ENCODE assay signal across 8 cellular contexts in the genomic region with DNA sequence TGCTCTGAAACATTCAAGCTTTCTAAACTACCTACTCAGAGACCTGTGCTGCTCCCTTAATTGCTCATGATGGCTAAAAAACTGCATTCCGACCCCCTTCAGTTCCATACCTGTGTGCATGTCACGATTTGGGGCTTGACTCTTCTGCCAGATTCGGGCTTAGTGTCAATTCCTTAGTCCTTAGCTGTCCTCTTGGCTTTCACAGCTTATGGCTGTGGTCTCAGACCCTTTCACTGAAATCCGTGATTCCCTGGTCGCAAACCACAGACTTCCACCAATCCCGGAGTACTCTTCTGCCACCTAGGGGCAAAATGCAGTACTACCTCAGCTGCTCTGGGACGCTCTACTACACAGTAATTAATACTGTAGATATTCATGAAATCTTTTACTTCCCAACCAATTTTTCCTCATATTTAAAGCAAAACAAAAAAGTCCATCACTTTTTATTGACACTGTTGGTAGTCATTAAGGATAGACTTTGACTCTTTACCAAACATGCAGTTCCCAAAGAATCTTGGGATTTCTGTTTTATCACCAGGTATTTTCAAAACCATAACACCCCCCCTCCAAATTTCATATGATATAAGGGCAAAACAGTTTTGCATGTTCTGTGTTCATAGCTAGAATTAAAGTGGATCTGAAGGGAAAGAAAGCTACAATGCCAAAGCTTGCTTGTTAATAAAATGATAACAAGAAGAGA.
DNase-seq lines count a peak whose midpoint lies in the region; ATAC-seq, FAIRE-seq and TF ChIP-seq lines count a peak whose summit lies in the region.

No MANE protein-coding gene starts in this region.

- no peak overlapping the region for H2BK120ac ChIP-seq in H1 (replicated peaks; ENCODE audit: low read depth, low read length)

- no peak for TF ChIP-seq POLR2A in H1 (IDR thresholded peaks at IDR 0.05; ENCODE audit: control extremely low read depth in 1 of 2, low read depth in 2 of 2, low read length in 2 of 2)

- no peak overlapping the region for H3K23ac ChIP-seq in H1 (ENCODE audit: insufficient read length)

- no peak overlapping the region for H4K91ac ChIP-seq in H1 (replicated peaks; ENCODE audit: insufficient read length, low read length)

- TF ChIP-seq CTCF in AG04449 (IDR thresholded peaks at IDR 0.05; ENCODE audit: insufficient read depth, low read length, missing control alignments) = peak; percentile 70
- TF ChIP-seq CTCF in GM12874 (IDR thresholded peaks at IDR 0.05; ENCODE audit: insufficient read depth, low read depth, low read length) = peak; percentile 86
- TF ChIP-seq CTCF in H1 (IDR thresholded peaks at IDR 0.05; ENCODE audit: control extremely low read depth in 1 of 3, insufficient read depth in 1 of 3, low read depth in 1 of 3, low read length in 3 of 3) = peak; percentile 58 to 86 (median 74)
- peak; percentile 68 to 91 for TF ChIP-seq CTCF in tibial artery (IDR thresholded peaks at IDR 0.05)

- H3K79me2 ChIP-seq in H1 (ENCODE audit: control insufficient read depth in 1 of 2, insufficient read depth in 2 of 2, low read length in 2 of 2) = no peaks in the 10 kb centered on the region

- H2BK15ac ChIP-seq in H1 (ENCODE audit: low read length) = no peak overlapping the region

- H3K9ac ChIP-seq in H1 (replicated peaks in 1 of 4; ENCODE audit: extremely low read depth in 1 of 4, low read depth in 3 of 4, low read length in 3 of 4) = peak overlapping the region in 3 of 4 experiments; percentile 38 to 47 (median 44); a peak in 4 of 7 replicates

- peak; percentile 75 for ATAC-seq in HG02759 (IDR thresholded peaks at IDR 0.05; ENCODE audit: unreplicated experiment)

- H3K79me1 ChIP-seq in H1 (ENCODE audit: low read depth, low read length) = no peaks in the 10 kb centered on the region

- H3K4me3 ChIP-seq in AG04449 (ENCODE audit: low read depth, low read length) = no peak overlapping the region
- H3K4me3 ChIP-seq in H1 (ENCODE audit: extremely low read depth in 1 of 4, insufficient read depth in 2 of 4, low read depth in 3 of 4, low read length in 4 of 4) = peak overlapping the region in 1 of 4 experiments; percentile 10; a peak in 2 of 8 replicates
- H3K4me3 ChIP-seq in tibial artery = no peak overlapping the region

- intact Hi-C loops in tibial artery (cut with DNase I; ENCODE audit: low total_unique reads) = no loop called here

- no peak overlapping the region for H4K8ac ChIP-seq in H1 (ENCODE audit: extremely low read depth, insufficient read depth, low read length)

- H3K4me1 ChIP-seq in H1 (replicated peaks in 1 of 4; ENCODE audit: control insufficient read depth in 3 of 4, insufficient read depth in 4 of 4, low read length in 3 of 4) (peaks cover 0 to 3% (median under 1%) of the 10 kb centered on the region in 4 experiments; a peak in 2 of 7 replicates), tibial artery (peaks cover 0 to 6% (median 2%) of the 10 kb centered on the region in 4 donors)

- POLR2A ChIA-PET in AG04449 (lab: Yijun Ruan, JAX) (no interaction called here), H1 (lab: Charles Lee; ENCODE audit: partially characterized antibody) (no interaction called here)

- no peak overlapping the region for H3K56ac ChIP-seq in H1 (replicated peaks; ENCODE audit: insufficient read length, low read depth, low read length)

- CTCF ChIA-PET in AG04449 (lab: Yijun Ruan, JAX) (interaction anchor here (0.7 to 1.9 kb wide), 12 partner anchors 9 to 1248 kb away, joined by 3 to 12 read pairs (median 5); no protein-coding TSS in a partner anchor), H1 (lab: Charles Lee; ENCODE audit: partially characterized antibody) (interaction anchor here (0.5 to 2.3 kb wide), 37 partner anchors 9 to 771 kb away, joined by 3 to 14 read pairs (median 4); no protein-coding TSS in a partner anchor)

- TF ChIP-seq EP300 in H1 (IDR thresholded peaks at IDR 0.05; ENCODE audit: borderline replicate concordance in 1 of 2, low read depth in 2 of 2, low read length in 2 of 2) = no peak

- H2AFZ ChIP-seq in H1 (ENCODE audit: low read length) = peak overlapping the region; percentile 98

- peak overlapping the region; percentile 83; the same call in 1 of the 2 replicates for H3K18ac ChIP-seq in H1 (ENCODE audit: extremely low read depth, low read length)

- H3K27me3 ChIP-seq in H1 (replicated peaks in 1 of 4; ENCODE audit: control insufficient read depth in 3 of 4, extremely low read depth in 1 of 4, insufficient read depth in 3 of 4, low read length in 3 of 4) (no peaks in the 10 kb centered on the region), tibial artery (no peaks in the 10 kb centered on the region)

- no peak overlapping the region for H2BK5ac ChIP-seq in H1 (ENCODE audit: low read depth, low read length)

- H4K20me1 ChIP-seq in H1 (replicated peaks in 1 of 2; ENCODE audit: control insufficient read depth in 1 of 2, insufficient read depth in 2 of 2, low read length in 2 of 2) = no peaks in the 10 kb centered on the region

- no peak overlapping the region for H4K5ac ChIP-seq in H1 (ENCODE audit: insufficient read length, low read depth, low read length)

- no peak for DNase-seq in AG04449 (ENCODE audit: low read depth, low spot score)
- peak; percentile 77 for DNase-seq in NCI-H1694 (lab: John Stamatoyannopoulos, UW)
- DNase-seq in activated CD4-positive, alpha-beta T cell treated with anti-CD3 and anti-CD28 coated beads for 48 hours = peak; percentile 51
- DNase-seq in H1 (ENCODE audit: low read depth in 1 of 2, low spot score in 2 of 2) = peak; percentile 47 to 92
- DNase-seq in midbrain (lab: John Stamatoyannopoulos, UW) = peak; percentile 64
- peak in 1 of 2 donors; percentile 57 for DNase-seq in tibial artery

- no peaks in the 10 kb centered on the region for H3K23me2 ChIP-seq in H1 (ENCODE audit: low read depth, low read length)

- H3K27ac ChIP-seq in H1 (ENCODE audit: low read depth, low read length) = no peak overlapping the region
- no peak overlapping the region for H3K27ac ChIP-seq in tibial artery

- H3K4me2 ChIP-seq in H1 (ENCODE audit: insufficient read depth in 1 of 2, low read depth in 2 of 2, low read length in 2 of 2) = peak overlapping the region in 1 of 2 experiments; percentile 57; a peak in 2 of 4 replicates

- H3K9me3 ChIP-seq in H1 (ENCODE audit: insufficient read depth in 2 of 2, low read depth in 1 of 2, low read length in 1 of 2) (no peaks in the 10 kb centered on the region), tibial artery (no peaks in the 10 kb centered on the region)

- H3K4ac ChIP-seq in H1 (replicated peaks; ENCODE audit: insufficient read length, low read depth, low read length) = no peak overlapping the region

- H3K36me3 ChIP-seq in H1 (ENCODE audit: control insufficient read depth in 2 of 4, insufficient read depth in 4 of 4, low read length in 3 of 4) (no peaks in the 10 kb centered on the region), tibial artery (no peaks in the 10 kb centered on the region)

- TF ChIP-seq RAD21 in H1 (IDR thresholded peaks at IDR 0.05 in 1 of 2, conservative IDR thresholded peaks at IDR 0.05 in 1 of 2; ENCODE audit: low read depth in 2 of 2, low read length in 2 of 2) = peak; percentile 90 to 93

- no peak overlapping the region for H2AK5ac ChIP-seq in H1 (ENCODE audit: low read depth, low read length)

- peak overlapping the region; percentile 34; the same call in 1 of the 2 replicates for H2BK20ac ChIP-seq in H1 (ENCODE audit: low read length)

- FAIRE-seq in H1 (lab: Jason Lieb, UNC) = peak; percentile 89

- WGBS in H1 (ENCODE audit: extremely low coverage in 1 of 2, insufficient coverage in 1 of 2, insufficient read length in 1 of 2, insufficient replicate concordance in 2 of 2, low coverage in 1 of 2, low lambda C conversion rate in 2 of 2, missing lambda C conversion rate in 1 of 2), 2 experiments = 7% methylated on average over 7 of the region's 7 CpGs; no CpG with 5 or more reads in 1 of the 2 experiments

- peak overlapping the region; percentile 97; the same call in 1 of the 2 replicates for H2BK12ac ChIP-seq in H1 (ENCODE audit: low read depth, low read length)

- H3K14ac ChIP-seq in H1 (ENCODE audit: insufficient read length) = no peak overlapping the region

TF ChIP-seq in H1, 55 proteins besides CTCF, POLR2A, EP300 and RAD21:
- TF ChIP-seq ZNF274 (IDR thresholded peaks at IDR 0.05; ENCODE audit: borderline replicate concordance, extremely low read depth, low read length) (no peak), SP4 (IDR thresholded peaks at IDR 0.05; ENCODE audit: low read length) (no peak)
TF ChIP-seq in H1: peak in this region for 0.
